1 cellular context compared by ENCODE assay signal in genomic region chr19:18362934-18363542, GRCh38.
A peak's percentile ranks its signal among the peaks of the same experiment; 100 is the strongest.
TF ChIP-seq lines count a peak whose summit lies in the region.

No MANE protein-coding gene starts in this region.

TF ChIP-seq in K562, 482 proteins besides CTCF, POLR2A, EP300 and RAD21 (continued from another document):
- TF ChIP-seq ZNF311 (CRISPR knock-in tag; IDR thresholded peaks at IDR 0.05) (0 out of 2 replicates have a peak, but pooled peaks have one; percentile 9), FOXJ2 (tag; IDR thresholded peaks at IDR 0.05) (no peak), SRSF1 (IDR thresholded peaks at IDR 0.05; ENCODE audit: low read depth, low read length) (no peak), BRF2 (IDR thresholded peaks at IDR 0.05; ENCODE audit: borderline replicate concordance, insufficient read depth, insufficient read length) (no peak), RHOXF2B (CRISPR knock-in tag; conservative IDR thresholded peaks at IDR 0.05) (no peak), CBX3 (IDR thresholded peaks at IDR 0.05; ENCODE audit: borderline replicate concordance in 1 of 2, low read length in 2 of 2) (no peak), PKNOX1 (IDR thresholded peaks at IDR 0.05) (no peak), RBM25 (IDR thresholded peaks at IDR 0.05; ENCODE audit: low read depth, low read length, severe bottlenecking) (peak; percentile 96), TFAP4 (CRISPR knock-in tag; IDR thresholded peaks at IDR 0.05; ENCODE audit: borderline replicate concordance) (no peak), BRF1 (IDR thresholded peaks at IDR 0.05; ENCODE audit: borderline replicate concordance, extremely low read depth, insufficient read length) (no peak), ZNF24 (IDR thresholded peaks at IDR 0.05) (no peak), JUNB (CRISPR knock-in tag; conservative IDR thresholded peaks at IDR 0.05) (no peak), CXXC5 (CRISPR knock-in tag; IDR thresholded peaks at IDR 0.05) (peak; percentile 37; the same call in 1 of the 2 replicates), SRSF3 (IDR thresholded peaks at IDR 0.05; ENCODE audit: insufficient read depth, low read length) (no peak), ATF4 (CRISPR knock-in tag; IDR thresholded peaks at IDR 0.05) (no peak), PATZ1 (CRISPR knock-in tag; IDR thresholded peaks at IDR 0.05; ENCODE audit: borderline replicate concordance) (no peak), NELFE (IDR thresholded peaks at IDR 0.05; ENCODE audit: insufficient read depth, insufficient read length) (no peak), XRCC4 (IDR thresholded peaks at IDR 0.05; ENCODE audit: extremely low read depth, insufficient read depth, insufficient read length) (no peak), CEBPB (tag; IDR thresholded peaks at IDR 0.05) (peak; percentile 33; the same call in 1 of the 2 replicates), CCNT2 (IDR thresholded peaks at IDR 0.05; ENCODE audit: borderline replicate concordance, extremely low read depth, insufficient read length, low read depth, low read length) (no peak), ID3 (CRISPR knock-in tag; IDR thresholded peaks at IDR 0.05) (no peak), ID3 (tag; IDR thresholded peaks at IDR 0.05) (peak; percentile 45; the same call in 1 of the 2 replicates), MBD1 (CRISPR knock-in tag; IDR thresholded peaks at IDR 0.05) (no peak), FOXP1 (CRISPR knock-in tag; IDR thresholded peaks at IDR 0.05) (0 out of 2 replicates have a peak, but pooled peaks have one; percentile 39), ZFP91 (CRISPR knock-in tag; IDR thresholded peaks at IDR 0.05) (peak; percentile 97), KDM1A (IDR thresholded peaks at IDR 0.05) (0 out of 4 replicates have a peak, but pooled peaks of 1 of the 2 experiments have one; percentile 36), VEZF1 (CRISPR knock-in tag; IDR thresholded peaks at IDR 0.05) (no peak), SRSF9 (IDR thresholded peaks at IDR 0.05; ENCODE audit: borderline replicate concordance, low read depth, low read length) (no peak), FOXA1 (IDR thresholded peaks at IDR 0.05; ENCODE audit: borderline replicate concordance) (no peak), SUPT5H (IDR thresholded peaks at IDR 0.05) (no peak), ZBTB7A (IDR thresholded peaks at IDR 0.05; ENCODE audit: borderline replicate concordance, control insufficient read depth, low read depth, low read length) (no peak), MEF2A (IDR thresholded peaks at IDR 0.05; ENCODE audit: control insufficient read depth, low read depth, low read length) (no peak), DNMT1 (IDR thresholded peaks at IDR 0.05) (no peak), ZNF134 (CRISPR knock-in tag; conservative IDR thresholded peaks at IDR 0.05) (no peak), ETV1 (tag; conservative IDR thresholded peaks at IDR 0.05; ENCODE audit: low read depth) (no peak), ZNF431 (CRISPR knock-in tag; IDR thresholded peaks at IDR 0.05) (no peak), LARP7 (IDR thresholded peaks at IDR 0.05) (no peak), CREM (IDR thresholded peaks at IDR 0.05; ENCODE audit: low read depth) (no peak), DDX20 (tag; IDR thresholded peaks at IDR 0.05; ENCODE audit: low read depth) (no peak), ZNF217 (CRISPR knock-in tag; IDR thresholded peaks at IDR 0.05) (no peak), SP1 (CRISPR knock-in tag; IDR thresholded peaks at IDR 0.05) (peak; percentile 58; the same call in 1 of the 2 replicates)
